ENCODE assay signal across 8 cellular contexts in the genomic region with DNA sequence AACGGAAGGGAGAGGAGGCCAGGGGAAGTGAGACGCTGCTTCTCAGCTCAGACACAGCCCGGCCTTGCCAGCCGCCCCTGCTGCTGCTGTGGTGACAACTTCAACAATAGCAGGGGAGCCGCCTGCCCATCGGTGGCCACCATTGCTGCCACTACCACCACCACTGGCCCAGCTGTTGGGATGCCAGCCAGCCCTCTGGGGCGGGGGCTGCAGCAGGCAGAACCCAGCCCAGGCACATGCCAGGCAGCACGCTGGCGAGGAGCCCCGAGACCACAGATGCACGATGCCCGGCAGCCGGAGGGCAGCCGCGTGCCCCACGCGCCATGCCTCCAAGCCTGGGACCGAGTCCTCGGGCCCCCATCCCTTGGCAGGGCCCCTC.
A peak's percentile ranks its signal among the peaks of the same experiment; 100 is the strongest.
DNase-seq lines count a peak whose midpoint lies in the region; ATAC-seq and TF ChIP-seq lines count a peak whose summit lies in the region.

No MANE protein-coding gene starts in this region.

- H3K9me3 Mint-ChIP-seq in activated T-cell treated with anti-CD3 and anti-CD28 coated beads, Interleukin-2, amount 50 U/mL, for 24 hours = no peaks in the 10 kb centered on the region

- H3K4me3 Mint-ChIP-seq in activated T-cell treated with anti-CD3 and anti-CD28 coated beads, Interleukin-2, amount 50 U/mL, for 24 hours = no peak overlapping the region

- H3K9me3 ChIP-seq in neuron (ENCODE audit: low read length) = no peaks in the 10 kb centered on the region

- H3K27me3 ChIP-seq in ACC112 (ENCODE audit: insufficient read depth, low read length) (no peaks in the 10 kb centered on the region), neuron (ENCODE audit: insufficient read depth, low read length) (peaks cover 4% of the 10 kb centered on the region)

- H3K79me2 ChIP-seq in ACC112 (ENCODE audit: control insufficient read depth, insufficient read depth, low read length, unreplicated experiment) = peaks cover 35% of the 10 kb centered on the region

- H3K4me1 ChIP-seq in ACC112 (ENCODE audit: control insufficient read depth, insufficient read depth, low read length, unreplicated experiment) = peaks cover 22% of the 10 kb centered on the region
- H3K4me1 ChIP-seq in neuron (ENCODE audit: insufficient read depth, low read length) = peaks cover 36% of the 10 kb centered on the region

- H2AFZ ChIP-seq in ACC112 (ENCODE audit: low read length, unreplicated experiment) (no peak overlapping the region), neuron (ENCODE audit: low read depth, low read length) (peak overlapping the region; percentile 37)

- H3K4me3 ChIP-seq in ACC112 (ENCODE audit: low read depth, low read length) = peak overlapping the region; percentile 81
- H3K4me3 ChIP-seq in neuron (ENCODE audit: low read length) = peak overlapping the region; percentile 42

- H3K36me3 ChIP-seq in ACC112 (ENCODE audit: insufficient read depth, low read length) = no peaks in the 10 kb centered on the region
- H3K36me3 ChIP-seq in neuron (ENCODE audit: insufficient read depth, low read length) = no peaks in the 10 kb centered on the region

- no peak overlapping the region for H3K27ac Mint-ChIP-seq in activated T-cell treated with anti-CD3 and anti-CD28 coated beads, Interleukin-2, amount 50 U/mL, for 24 hours

- DNase-seq in head of caudate nucleus (peak in 41 of 42 donors; percentile 22 to 79 (median 59)), activated gamma-delta T cell (lab: John Stamatoyannopoulos, UW) (no peak)
- no peak for DNase-seq in activated T-cell treated with anti-CD3 and anti-CD28 coated beads, Interleukin-2, amount 50 U/mL, for 24 hours

- no peak overlapping the region for H3K27ac ChIP-seq in ACC112 (ENCODE audit: low read depth, low read length)

- intact Hi-C loops in head of caudate nucleus (cut with DNase I) = no loop called here

- H3K27me3 Mint-ChIP-seq in activated T-cell treated with anti-CD3 and anti-CD28 coated beads, Interleukin-2, amount 50 U/mL, for 24 hours = no peaks in the 10 kb centered on the region

- H3K36me3 Mint-ChIP-seq in activated T-cell treated with anti-CD3 and anti-CD28 coated beads, Interleukin-2, amount 50 U/mL, for 24 hours (ENCODE audit: low read depth) = no peaks in the 10 kb centered on the region

- H3K4me1 Mint-ChIP-seq in activated T-cell treated with anti-CD3 and anti-CD28 coated beads, Interleukin-2, amount 50 U/mL, for 24 hours (ENCODE audit: low read depth) = peaks cover 16% of the 10 kb centered on the region

- ATAC-seq in SK-N-SH treated with all-trans-retinoic acid at 6 μM for 48 hours (0 out of 3 replicates have a peak, but pooled peaks have one; percentile 1), GM18907 (IDR thresholded peaks at IDR 0.05; ENCODE audit: unreplicated experiment) (no peak), HG03175 (IDR thresholded peaks at IDR 0.05; ENCODE audit: unreplicated experiment) (no peak)

TF ChIP-seq in SK-N-SH treated with all-trans-retinoic acid at 6 μM for 48 hours, 23 proteins besides CTCF, POLR2A, EP300 and RAD21:
- TF ChIP-seq ZNF70 (CRISPR knock-in tag; IDR thresholded peaks at IDR 0.05) (no peak), TOX (CRISPR knock-in tag; IDR thresholded peaks at IDR 0.05; ENCODE audit: borderline replicate concordance) (no peak), ZNF565 (CRISPR knock-in tag; conservative IDR thresholded peaks at IDR 0.05; ENCODE audit: low read depth) (no peak), GLIS3 (CRISPR knock-in tag; IDR thresholded peaks at IDR 0.05) (no peak), RARB (CRISPR knock-in tag; IDR thresholded peaks at IDR 0.05) (no peak), ISL1 (CRISPR knock-in tag; IDR thresholded peaks at IDR 0.05) (no peak), ARNTL (CRISPR knock-in tag; IDR thresholded peaks at IDR 0.05; ENCODE audit: borderline replicate concordance, low read depth) (no peak), TSHZ2 (CRISPR knock-in tag; IDR thresholded peaks at IDR 0.05) (no peak), ZNF8 (CRISPR knock-in tag; IDR thresholded peaks at IDR 0.05) (no peak), ESRRG (CRISPR knock-in tag; IDR thresholded peaks at IDR 0.05) (no peak), TCF4 (CRISPR knock-in tag; IDR thresholded peaks at IDR 0.05; ENCODE audit: borderline replicate concordance) (no peak), ZFP30 (CRISPR knock-in tag; IDR thresholded peaks at IDR 0.05) (no peak), PPARA (CRISPR knock-in tag; IDR thresholded peaks at IDR 0.05; ENCODE audit: borderline replicate concordance) (no peak), SNAI2 (CRISPR knock-in tag; IDR thresholded peaks at IDR 0.05) (no peak), CSDC2 (CRISPR knock-in tag; IDR thresholded peaks at IDR 0.05) (no peak), ZFP3 (CRISPR knock-in tag; IDR thresholded peaks at IDR 0.05) (no peak)
- TF ChIP-seq, protein P1, sequence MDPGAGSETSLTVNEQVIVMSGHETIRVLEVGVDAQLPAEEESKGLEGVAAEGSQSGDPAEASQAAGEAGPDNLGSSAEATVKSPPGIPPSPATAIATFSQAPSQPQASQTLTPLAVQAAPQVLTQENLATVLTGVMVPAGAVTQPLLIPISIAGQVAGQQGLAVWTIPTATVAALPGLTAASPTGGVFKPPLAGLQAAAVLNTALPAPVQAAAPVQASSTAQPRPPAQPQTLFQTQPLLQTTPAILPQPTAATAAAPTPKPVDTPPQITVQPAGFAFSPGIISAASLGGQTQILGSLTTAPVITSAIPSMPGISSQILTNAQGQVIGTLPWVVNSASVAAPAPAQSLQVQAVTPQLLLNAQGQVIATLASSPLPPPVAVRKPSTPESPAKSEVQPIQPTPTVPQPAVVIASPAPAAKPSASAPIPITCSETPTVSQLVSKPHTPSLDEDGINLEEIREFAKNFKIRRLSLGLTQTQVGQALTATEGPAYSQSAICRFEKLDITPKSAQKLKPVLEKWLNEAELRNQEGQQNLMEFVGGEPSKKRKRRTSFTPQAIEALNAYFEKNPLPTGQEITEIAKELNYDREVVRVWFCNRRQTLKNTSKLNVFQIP (CRISPR knock-in tag; IDR thresholded peaks at IDR 0.05; ENCODE audit: borderline replicate concordance, low read depth) = no peak
- TF ChIP-seq, protein P2, sequence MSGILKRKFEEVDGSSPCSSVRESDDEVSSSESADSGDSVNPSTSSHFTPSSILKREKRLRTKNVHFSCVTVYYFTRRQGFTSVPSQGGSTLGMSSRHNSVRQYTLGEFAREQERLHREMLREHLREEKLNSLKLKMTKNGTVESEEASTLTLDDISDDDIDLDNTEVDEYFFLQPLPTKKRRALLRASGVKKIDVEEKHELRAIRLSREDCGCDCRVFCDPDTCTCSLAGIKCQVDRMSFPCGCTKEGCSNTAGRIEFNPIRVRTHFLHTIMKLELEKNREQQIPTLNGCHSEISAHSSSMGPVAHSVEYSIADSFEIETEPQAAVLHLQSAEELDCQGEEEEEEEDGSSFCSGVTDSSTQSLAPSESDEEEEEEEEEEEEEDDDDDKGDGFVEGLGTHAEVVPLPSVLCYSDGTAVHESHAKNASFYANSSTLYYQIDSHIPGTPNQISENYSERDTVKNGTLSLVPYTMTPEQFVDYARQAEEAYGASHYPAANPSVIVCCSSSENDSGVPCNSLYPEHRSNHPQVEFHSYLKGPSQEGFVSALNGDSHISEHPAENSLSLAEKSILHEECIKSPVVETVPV (CRISPR knock-in tag; IDR thresholded peaks at IDR 0.05) = no peak

Comparison
In these comparisons a context has a peak if more than half of its experiments do, and no peak if none do; other contexts are left out.
1. DNase-seq: peak in head of caudate nucleus (41 of 42); none in activated gamma-delta T cell (single experiment) and activated T-cell treated with anti-CD3 and anti-CD28 coated beads, Interleukin-2, amount 50 U/mL, for 24 hours (single experiment).